Comparison of ENCODE assay signal across 13 cellular contexts in genomic region chr11:35275808-35276170, GRCh38.
A peak's percentile ranks its signal among the peaks of the same experiment; 100 is the strongest.
DNase-seq lines count a peak whose midpoint lies in the region; ATAC-seq, FAIRE-seq and TF ChIP-seq lines count a peak whose summit lies in the region.
"Had no signal": no experiment of that assay in that cellular context is flagged by ENCODE, and none has a peak within 500 bp of the region (broad histone marks: within the 10 kb centered on the region; RNA-seq: fewer than 3 reads in every experiment).

No MANE protein-coding gene starts in this region.

- DNase-seq in A549 (ENCODE audit: low read depth in 1 of 2, low spot score in 1 of 2) (no peak), PC-9 (no peak), coronary artery (ENCODE audit: low spot score) (no peak), pancreas (no peak), cerebellar nuclear complex (lab: John Stamatoyannopoulos, UW) (no peak), activated gamma-delta T cell (lab: John Stamatoyannopoulos, UW) (no peak)
- DNase-seq in activated T-cell treated with anti-CD3 and anti-CD28 coated beads, Interleukin-2, amount 50 U/mL, for 72 hours = no peak
- DNase-seq: activated naive CD8-positive, alpha-beta T cell treated with anti-CD3 and anti-CD28 coated beads, Interleukin-2, amount 10 ng/mL, durations not matched to agents 7 days and 5 days; effector CD8-positive, alpha-beta T cell; kidney glomerular epithelial cell; NCI-H526 treated with DMSO at 0.1 percent for 48 hours had no signal

- H3F3A ChIP-seq in PC-9 (ENCODE audit: insufficient read depth, low read depth) = peaks cover 14% of the 10 kb centered on the region

- no peak overlapping the region for H3K27ac Mint-ChIP-seq in activated T-cell treated with anti-CD3 and anti-CD28 coated beads, Interleukin-2, amount 50 U/mL, for 72 hours
- H3K27ac Mint-ChIP-seq: activated naive CD8-positive, alpha-beta T cell treated with anti-CD3 and anti-CD28 coated beads, Interleukin-2, amount 10 ng/mL, durations not matched to agents 7 days and 5 days had no signal

- peaks cover 14% of the 10 kb centered on the region for H3K27me3 Mint-ChIP-seq in activated T-cell treated with anti-CD3 and anti-CD28 coated beads, Interleukin-2, amount 50 U/mL, for 72 hours (ENCODE audit: low read depth)
- H3K27me3 Mint-ChIP-seq: activated naive CD8-positive, alpha-beta T cell treated with anti-CD3 and anti-CD28 coated beads, Interleukin-2, amount 10 ng/mL, durations not matched to agents 7 days and 5 days had no signal

- peak overlapping the region; percentile 32 to 57; a peak in 4 of 6 replicates for H3K27ac ChIP-seq in A549
- H3K27ac ChIP-seq in PC-9 = no peak overlapping the region
- H3K27ac ChIP-seq in coronary artery = peak overlapping the region; percentile 27 to 34
- H3K27ac ChIP-seq in pancreas = peak overlapping the region; percentile 74 to 94 (median 84)

- H3K4me1 Mint-ChIP-seq in activated T-cell treated with anti-CD3 and anti-CD28 coated beads, Interleukin-2, amount 50 U/mL, for 72 hours (ENCODE audit: low read depth) = peaks cover 56% of the 10 kb centered on the region

- H3K36me3 Mint-ChIP-seq in activated T-cell treated with anti-CD3 and anti-CD28 coated beads, Interleukin-2, amount 50 U/mL, for 72 hours (ENCODE audit: insufficient read depth in 2 of 2) = peaks cover 0 to 2% of the 10 kb centered on the region in 2 donors

- H2AFZ ChIP-seq in PC-9 = no peak overlapping the region

- no peak for TF ChIP-seq POLR2A in A549 (IDR thresholded peaks at IDR 0.05; ENCODE audit: low read length)

- POLR2A ChIA-PET in A549 (lab: Yijun Ruan, JAX) = no interaction called here
- POLR2A ChIA-PET in PC-9 (lab: Charles Lee; ENCODE audit: unreplicated experiment) = no interaction called here

- H4K20me1 ChIP-seq in PC-9 (ENCODE audit: insufficient read depth) = no peaks in the 10 kb centered on the region

- no peaks in the 10 kb centered on the region for H3K27me3 ChIP-seq in PC-9 (ENCODE audit: insufficient read depth, low read depth)
- H3K27me3 ChIP-seq in pancreas = no peaks in the 10 kb centered on the region

- peaks cover 27% of the 10 kb centered on the region for H3K4me1 ChIP-seq in A549
- H3K4me1 ChIP-seq in PC-9 (replicated peaks; ENCODE audit: insufficient read depth) = peaks cover 21% of the 10 kb centered on the region
- H3K4me1 ChIP-seq in pancreas = peaks cover 27 to 36% (median 27%) of the 10 kb centered on the region in 3 donors

- H3K9me3 ChIP-seq in A549 (no peaks in the 10 kb centered on the region), PC-9 (ENCODE audit: insufficient read depth, low read depth) (no peaks in the 10 kb centered on the region), pancreas (no peaks in the 10 kb centered on the region)

- no peak for FAIRE-seq in A549 (lab: Jason Lieb, UNC)
- no peak for FAIRE-seq in pancreas (lab: Jason Lieb, UNC)
- FAIRE-seq: GM12892 had no signal

- ATAC-seq in A549 (no peak; a peak in 2 of 6 replicates), pancreas (peak; percentile 15 to 28 (median 25)), HG03460 (IDR thresholded peaks at IDR 0.05; ENCODE audit: unreplicated experiment) (no peak)
- no peak for ATAC-seq in activated T-cell treated with anti-CD3 and anti-CD28 coated beads, Interleukin-2, amount 50 U/mL, for 72 hours (replicated peaks in 1 of 2)

- intact Hi-C loops in PC-9 (cut with micrococcal nuclease; ENCODE audit: unreplicated experiment) (no loop called here), pancreas (cut with DNase I) (no loop called here)

- H3K36me3 ChIP-seq in PC-9 (ENCODE audit: low read depth) (no peaks in the 10 kb centered on the region), pancreas (no peaks in the 10 kb centered on the region)

- 48% methylated on average over 1 of the region's 1 CpG for WGBS in A549 (ENCODE audit: missing lambda C conversion rate)
- 26 to 31% methylated on average over 1 of the region's 1 CpG for WGBS in pancreas, 2 donors

- no peaks in the 10 kb centered on the region for H3K79me2 ChIP-seq in PC-9 (ENCODE audit: low read depth)

- TF ChIP-seq RAD21 in A549 (conservative IDR thresholded peaks at IDR 0.05 in 1 of 2, IDR thresholded peaks at IDR 0.05 in 1 of 2) = no peak

- CTCF ChIA-PET in A549 (lab: Yijun Ruan, JAX) (interaction anchor here (1.3 to 1.4 kb wide), 2 partner anchors 15 to 116 kb away, joined by 3 to 5 read pairs; no protein-coding TSS in a partner anchor), PC-9 (lab: Charles Lee) (interaction anchor here (0.7 kb wide), 3 partner anchors 38 to 87 kb away, joined by 4 read pairs; no protein-coding TSS in a partner anchor)

- H3K4me3 ChIP-seq in A549 (no peak overlapping the region), PC-9 (no peak overlapping the region), coronary artery (no peak overlapping the region), pancreas (no peak overlapping the region)

- TF ChIP-seq CTCF in A549 (IDR thresholded peaks at IDR 0.05) (no peak), PC-9 (conservative IDR thresholded peaks at IDR 0.05) (no peak), coronary artery (IDR thresholded peaks at IDR 0.05) (no peak), pancreas (IDR thresholded peaks at IDR 0.05) (no peak)

- H3K4me3 Mint-ChIP-seq in activated T-cell treated with anti-CD3 and anti-CD28 coated beads, Interleukin-2, amount 50 U/mL, for 72 hours = peak overlapping the region in 1 of 2 donors; percentile 32
- H3K4me3 Mint-ChIP-seq: activated naive CD8-positive, alpha-beta T cell treated with anti-CD3 and anti-CD28 coated beads, Interleukin-2, amount 10 ng/mL, durations not matched to agents 7 days and 5 days had no signal

- H3K9me2 ChIP-seq in PC-9 (ENCODE audit: insufficient read depth) = no peaks in the 10 kb centered on the region

- peaks cover 2% of the 10 kb centered on the region in 2 donors for H3K9me3 Mint-ChIP-seq in activated T-cell treated with anti-CD3 and anti-CD28 coated beads, Interleukin-2, amount 50 U/mL, for 72 hours

- TF ChIP-seq EP300 in A549 (IDR thresholded peaks at IDR 0.05) = no peak

- no TSS peak for BruUV-seq in PC-9 (replicated peaks; lab: Mats Ljungman, UMichigan)

- H3K4me2 ChIP-seq in A549 = peak overlapping the region; percentile 65
- H3K4me2 ChIP-seq in PC-9 = peak overlapping the region; percentile 32; the same call in 1 of the 2 replicates

TF ChIP-seq in A549, 52 proteins besides CTCF, POLR2A, EP300 and RAD21:
- TF ChIP-seq NFE2L2 (conservative IDR thresholded peaks at IDR 0.05; ENCODE audit: low read length) (no peak), ZC3H11A (IDR thresholded peaks at IDR 0.05) (no peak), JUNB (IDR thresholded peaks at IDR 0.05) (no peak), CEBPB (IDR thresholded peaks at IDR 0.05) (no peak), RARB (CRISPR knock-in tag; IDR thresholded peaks at IDR 0.05) (no peak), MAZ (IDR thresholded peaks at IDR 0.05; ENCODE audit: borderline replicate concordance, low read depth, low read length) (no peak), E2F6 (IDR thresholded peaks at IDR 0.05; ENCODE audit: borderline replicate concordance, low read depth) (no peak)

Comparison
In these comparisons a context has a peak if more than half of its experiments do, and no peak if none do; other contexts are left out.
1. ATAC-seq: peak in pancreas (4 of 4); none in A549 (0 of 2), HG03460 (single experiment) and activated T-cell treated with anti-CD3 and anti-CD28 coated beads, Interleukin-2, amount 50 U/mL, for 72 hours (0 of 2).